In genomic region chr1:80217377-80217986, GRCh38 we compare ENCODE assay signal across 1 cellular context.
TF ChIP-seq lines count a peak whose summit lies in the region.

No MANE protein-coding gene starts in this region.

TF ChIP-seq in HEK293, 187 proteins besides CTCF, POLR2A, EP300 and RAD21 (continued from another document):
- no peak for TF ChIP-seq ZNF510 (tag by site-specific recombination; IDR thresholded peaks at IDR 0.05; ENCODE audit: insufficient replicate concordance)
- no peak; the same call in 1 of the 2 replicates for TF ChIP-seq ZNF501 (tag by site-specific recombination; IDR thresholded peaks at IDR 0.05)
- TF ChIP-seq, protein P1, sequence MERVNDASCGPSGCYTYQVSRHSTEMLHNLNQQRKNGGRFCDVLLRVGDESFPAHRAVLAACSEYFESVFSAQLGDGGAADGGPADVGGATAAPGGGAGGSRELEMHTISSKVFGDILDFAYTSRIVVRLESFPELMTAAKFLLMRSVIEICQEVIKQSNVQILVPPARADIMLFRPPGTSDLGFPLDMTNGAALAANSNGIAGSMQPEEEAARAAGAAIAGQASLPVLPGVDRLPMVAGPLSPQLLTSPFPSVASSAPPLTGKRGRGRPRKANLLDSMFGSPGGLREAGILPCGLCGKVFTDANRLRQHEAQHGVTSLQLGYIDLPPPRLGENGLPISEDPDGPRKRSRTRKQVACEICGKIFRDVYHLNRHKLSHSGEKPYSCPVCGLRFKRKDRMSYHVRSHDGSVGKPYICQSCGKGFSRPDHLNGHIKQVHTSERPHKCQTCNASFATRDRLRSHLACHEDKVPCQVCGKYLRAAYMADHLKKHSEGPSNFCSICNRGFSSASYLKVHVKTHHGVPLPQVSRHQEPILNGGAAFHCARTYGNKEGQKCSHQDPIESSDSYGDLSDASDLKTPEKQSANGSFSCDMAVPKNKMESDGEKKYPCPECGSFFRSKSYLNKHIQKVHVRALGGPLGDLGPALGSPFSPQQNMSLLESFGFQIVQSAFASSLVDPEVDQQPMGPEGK (tag by site-specific recombination; IDR thresholded peaks at IDR 0.05): no peak
- no peak for TF ChIP-seq SCRT1 (tag by site-specific recombination; IDR thresholded peaks at IDR 0.05; ENCODE audit: borderline replicate concordance)
- no peak for TF ChIP-seq TSHZ1 (tag by site-specific recombination; IDR thresholded peaks at IDR 0.05; ENCODE audit: borderline replicate concordance)
